In genomic region chr6:19301980-19302379, GRCh38 we compare ENCODE assay signal across 11 cellular contexts.
A peak's percentile ranks its signal among the peaks of the same experiment; 100 is the strongest.
DNase-seq lines count a peak whose midpoint lies in the region; ATAC-seq and TF ChIP-seq lines count a peak whose summit lies in the region.
"Had no signal": no experiment of that assay in that cellular context is flagged by ENCODE, and none has a peak within 500 bp of the region (broad histone marks: within the 10 kb centered on the region; RNA-seq: fewer than 3 reads in every experiment).

No MANE protein-coding gene starts in this region.

- no peak overlapping the region for H3K4me3 Mint-ChIP-seq in activated T-helper 1 cell treated with anti-CD3 and anti-CD28 coated beads, Interleukin-12 subunit alpha, Interleukin-12 subunit beta, Interleukin-2, Interleukin-4 antibody, amounts not matched to agents 30 ng/mL and 10 ng/mL and 1 ng/mL, durations not matched to agents 14 hours and 24 hours and 36 hours
- H3K4me3 Mint-ChIP-seq: nephron had no signal

- no peaks in the 10 kb centered on the region for H3K9me3 ChIP-seq in uterus
- H3K9me3 ChIP-seq: body of pancreas had no signal

- intact Hi-C loops in uterus (cut with DNase I; ENCODE audit: low total_unique reads), result no loop called here
- intact Hi-C loops in activated T-helper 1 cell treated with anti-CD3 and anti-CD28 coated beads, Interleukin-12 subunit alpha, Interleukin-12 subunit beta, Interleukin-2, Interleukin-4 antibody, amounts not matched to agents 30 ng/mL and 10 ng/mL and 1 ng/mL, durations not matched to agents 14 hours and 24 hours and 36 hours (cut with micrococcal nuclease), result no loop called here

- no peaks in the 10 kb centered on the region for H3K36me3 ChIP-seq in uterus

- no peaks in the 10 kb centered on the region for H3K27me3 ChIP-seq in uterus
- H3K27me3 ChIP-seq: body of pancreas had no signal

- H3K27ac Mint-ChIP-seq in activated T-helper 1 cell treated with anti-CD3 and anti-CD28 coated beads, Interleukin-12 subunit alpha, Interleukin-12 subunit beta, Interleukin-2, Interleukin-4 antibody, amounts not matched to agents 30 ng/mL and 10 ng/mL and 1 ng/mL, durations not matched to agents 14 hours and 24 hours and 36 hours, result no peak overlapping the region

- DNase-seq in DMS53 (lab: John Stamatoyannopoulos, UW) (peak; percentile 15), NCI-H1092 treated with DMSO at 0.1 percent for 48 hours (lab: John Stamatoyannopoulos, UW) (peak; percentile 73), RKO (ENCODE audit: low spot score) (peak; percentile 0), kidney tubule cell (ENCODE audit: low spot score) (peak; percentile 59), uterus (no peak), NOMO-1 treated with DMSO at 0.1 percent for 48 hours (lab: John Stamatoyannopoulos, UW; ENCODE audit: unreplicated experiment) (no peak)
- no peak for DNase-seq in activated T-helper 1 cell treated with anti-CD3 and anti-CD28 coated beads, Interleukin-12 subunit alpha, Interleukin-12 subunit beta, Interleukin-2, Interleukin-4 antibody, amounts not matched to agents 30 ng/mL and 10 ng/mL and 1 ng/mL, durations not matched to agents 14 hours and 24 hours and 36 hours (ENCODE audit: low spot score)
- DNase-seq: body of pancreas, RPMI8226 had no signal

- H3K27ac ChIP-seq in uterus, result no peak overlapping the region
- H3K27ac ChIP-seq: body of pancreas had no signal

- H3K36me3 Mint-ChIP-seq in activated T-helper 1 cell treated with anti-CD3 and anti-CD28 coated beads, Interleukin-12 subunit alpha, Interleukin-12 subunit beta, Interleukin-2, Interleukin-4 antibody, amounts not matched to agents 30 ng/mL and 10 ng/mL and 1 ng/mL, durations not matched to agents 14 hours and 24 hours and 36 hours (ENCODE audit: low read depth), result no peaks in the 10 kb centered on the region

- no peaks in the 10 kb centered on the region for H3K4me1 ChIP-seq in uterus
- H3K4me1 ChIP-seq: body of pancreas had no signal

- H3K9me3 Mint-ChIP-seq in activated T-helper 1 cell treated with anti-CD3 and anti-CD28 coated beads, Interleukin-12 subunit alpha, Interleukin-12 subunit beta, Interleukin-2, Interleukin-4 antibody, amounts not matched to agents 30 ng/mL and 10 ng/mL and 1 ng/mL, durations not matched to agents 14 hours and 24 hours and 36 hours, result peaks cover 3% of the 10 kb centered on the region
- H3K9me3 Mint-ChIP-seq: nephron had no signal

- no peak for TF ChIP-seq POLR2A in uterus (IDR thresholded peaks at IDR 0.05)

- TF ChIP-seq CTCF in uterus (IDR thresholded peaks at IDR 0.05), result no peak

- no peaks in the 10 kb centered on the region for H3K27me3 Mint-ChIP-seq in activated T-helper 1 cell treated with anti-CD3 and anti-CD28 coated beads, Interleukin-12 subunit alpha, Interleukin-12 subunit beta, Interleukin-2, Interleukin-4 antibody, amounts not matched to agents 30 ng/mL and 10 ng/mL and 1 ng/mL, durations not matched to agents 14 hours and 24 hours and 36 hours (ENCODE audit: insufficient read depth)

- ATAC-seq in HG03457 (IDR thresholded peaks at IDR 0.05; ENCODE audit: unreplicated experiment), result no peak
- ATAC-seq: body of pancreas had no signal

- no peak overlapping the region for H3K4me3 ChIP-seq in uterus
- H3K4me3 ChIP-seq: body of pancreas had no signal

- H3K4me1 Mint-ChIP-seq in activated T-helper 1 cell treated with anti-CD3 and anti-CD28 coated beads, Interleukin-12 subunit alpha, Interleukin-12 subunit beta, Interleukin-2, Interleukin-4 antibody, amounts not matched to agents 30 ng/mL and 10 ng/mL and 1 ng/mL, durations not matched to agents 14 hours and 24 hours and 36 hours (ENCODE audit: low read depth), result no peaks in the 10 kb centered on the region

Comparison
In these comparisons a context has a peak if more than half of its experiments do, and no peak if none do; other contexts are left out.
1. DNase-seq: peak in DMS53 (single experiment), NCI-H1092 treated with DMSO at 0.1 percent for 48 hours (single experiment), RKO (single experiment) and kidney tubule cell (single experiment); none in uterus (0 of 2), NOMO-1 treated with DMSO at 0.1 percent for 48 hours (single experiment) and activated T-helper 1 cell treated with anti-CD3 and anti-CD28 coated beads, Interleukin-12 subunit alpha, Interleukin-12 subunit beta, Interleukin-2, Interleukin-4 antibody, amounts not matched to agents 30 ng/mL and 10 ng/mL and 1 ng/mL, durations not matched to agents 14 hours and 24 hours and 36 hours (single experiment).